Comparison of ENCODE assay signal across 1 cellular context in genomic region chr1:32993215-32993566, GRCh38.
TF ChIP-seq lines count a peak whose summit lies in the region.

No MANE protein-coding gene starts in this region.

TF ChIP-seq in H1, 55 proteins besides CTCF, POLR2A, EP300 and RAD21:
- TF ChIP-seq SP2 (IDR thresholded peaks at IDR 0.05; ENCODE audit: low read length) = no peak
- no peak for TF ChIP-seq ATF2 (IDR thresholded peaks at IDR 0.05; ENCODE audit: low read length)
- no peak for TF ChIP-seq CTBP2 (IDR thresholded peaks at IDR 0.05; ENCODE audit: borderline replicate concordance, insufficient read depth, insufficient read length, low read length)
- TF ChIP-seq SAP30 (IDR thresholded peaks at IDR 0.05; ENCODE audit: insufficient read depth, insufficient replicate concordance, low read length) = no peak
